In genomic region chr19:51610576-51610975, GRCh38 we compare ENCODE assay signal across 38 cellular contexts. TPM values are rescaled to one million over a fixed set of nuclear protein-coding genes. Genes with fewer than 3 reads are reported as not detected.
"Had no signal": no experiment of that assay in that cellular context is flagged by ENCODE, and none has a peak within 500 bp of the region (broad histone marks: within the 10 kb centered on the region; RNA-seq: fewer than 3 reads in every experiment).

No MANE protein-coding gene starts in this region.

- FAIRE-seq: endometrium, endothelial cell of umbilical vein had no signal

- H3K4me3 Mint-ChIP-seq: activated CD4-positive, alpha-beta memory T cell treated with anti-CD3 and anti-CD28 coated beads for 36 hours; activated CD4-positive, alpha-beta T cell treated with anti-CD3 and anti-CD28 coated beads for 36 hours; activated CD4-positive, alpha-beta T cell treated with anti-CD3 and anti-CD28 coated beads, Interleukin-2, amount 10 ng/mL, durations not matched to agents 24 days and 14 days; activated CD8-positive, alpha-beta memory T cell treated with anti-CD3 and anti-CD28 coated beads, Interleukin-2, amount 10 ng/mL, durations not matched to agents 7 days and 5 days; activated CD8-positive, alpha-beta T cell treated with anti-CD3 and anti-CD28 coated beads, Interleukin-2, amount 10 ng/mL, durations not matched to agents 7 days and 5 days; activated naive CD4-positive, alpha-beta T cell treated with anti-CD3 and anti-CD28 coated beads for 36 hours; activated naive CD4-positive, alpha-beta T cell treated with anti-CD3 and anti-CD28 coated beads, Interleukin-2, amount 50 U/mL, for 24 hours; activated naive CD8-positive, alpha-beta T cell treated with anti-CD3 and anti-CD28 coated beads for 36 hours; activated naive CD8-positive, alpha-beta T cell treated with anti-CD3 and anti-CD28 coated beads, Interleukin-2, amount 50 U/mL, for 24 hours; activated T-helper 1 cell treated with anti-CD3 and anti-CD28 coated beads, Interleukin-12 subunit alpha, Interleukin-12 subunit beta, Interleukin-2, Interleukin-4 antibody, amounts not matched to agents 30 ng/mL and 10 ng/mL and 1 ng/mL, durations not matched to agents 14 hours and 24 hours and 36 hours; T-helper 17 cell had no signal

- H3K27ac ChIP-seq: adrenal gland, body of pancreas, colonic mucosa, epithelial cell of prostate, esophagus squamous epithelium, gastroesophageal sphincter, heart right ventricle had no signal

- ATAC-seq: activated CD4-positive, alpha-beta T cell treated with anti-CD3 and anti-CD28 coated beads for 36 hours; activated CD8-positive, alpha-beta memory T cell treated with anti-CD3 and anti-CD28 coated beads, Interleukin-2, amount 10 ng/mL, durations not matched to agents 7 days and 5 days; activated CD8-positive, alpha-beta T cell treated with anti-CD3 and anti-CD28 coated beads, Interleukin-2, amount 10 ng/mL, durations not matched to agents 7 days and 5 days; activated naive CD8-positive, alpha-beta T cell treated with anti-CD3 and anti-CD28 coated beads, Interleukin-2, amount 50 U/mL, for 24 hours; body of pancreas; gastroesophageal sphincter; heart right ventricle; T-helper 17 cell had no signal

- H3K4me1 Mint-ChIP-seq: T-helper 17 cell had no signal

- H3K4me3 ChIP-seq: adrenal gland, body of pancreas, colonic mucosa, esophagus squamous epithelium, gastroesophageal sphincter, heart right ventricle had no signal

- H3K4me1 ChIP-seq: adrenal gland, body of pancreas, colonic mucosa, esophagus squamous epithelium, gastroesophageal sphincter, heart right ventricle had no signal

- H3K36me3 Mint-ChIP-seq: activated CD8-positive, alpha-beta memory T cell treated with anti-CD3 and anti-CD28 coated beads, Interleukin-2, amount 10 ng/mL, durations not matched to agents 7 days and 5 days had no signal

- H3K27ac Mint-ChIP-seq: activated CD4-positive, alpha-beta memory T cell treated with anti-CD3 and anti-CD28 coated beads for 36 hours; activated CD4-positive, alpha-beta T cell treated with anti-CD3 and anti-CD28 coated beads for 36 hours; activated CD4-positive, alpha-beta T cell treated with anti-CD3 and anti-CD28 coated beads, Interleukin-2, amount 10 ng/mL, durations not matched to agents 24 days and 14 days; activated CD8-positive, alpha-beta memory T cell treated with anti-CD3 and anti-CD28 coated beads, Interleukin-2, amount 10 ng/mL, durations not matched to agents 7 days and 5 days; activated CD8-positive, alpha-beta T cell treated with anti-CD3 and anti-CD28 coated beads, Interleukin-2, amount 10 ng/mL, durations not matched to agents 7 days and 5 days; activated naive CD4-positive, alpha-beta T cell treated with anti-CD3 and anti-CD28 coated beads for 36 hours; activated naive CD4-positive, alpha-beta T cell treated with anti-CD3 and anti-CD28 coated beads, Interleukin-2, amount 50 U/mL, for 24 hours; activated naive CD8-positive, alpha-beta T cell treated with anti-CD3 and anti-CD28 coated beads for 36 hours; activated naive CD8-positive, alpha-beta T cell treated with anti-CD3 and anti-CD28 coated beads, Interleukin-2, amount 50 U/mL, for 24 hours; activated T-helper 1 cell treated with anti-CD3 and anti-CD28 coated beads, Interleukin-12 subunit alpha, Interleukin-12 subunit beta, Interleukin-2, Interleukin-4 antibody, amounts not matched to agents 30 ng/mL and 10 ng/mL and 1 ng/mL, durations not matched to agents 14 hours and 24 hours and 36 hours; activated T-helper 2 cell treated with anti-CD3 and anti-CD28 coated beads, Interferon-gamma antibody, Interleukin-2, Interleukin-4, amounts not matched to agents 10 μg/mL and 5 μg/mL and 100 μg/mL, durations not matched to agents 14 hours and 24 hours and 36 hours; T-helper 17 cell had no signal

- DNase-seq: activated CD4-positive, alpha-beta memory T cell treated with anti-CD3 and anti-CD28 coated beads for 36 hours; activated CD4-positive, alpha-beta T cell treated with anti-CD3 and anti-CD28 coated beads for 36 hours; activated CD4-positive, alpha-beta T cell treated with anti-CD3 and anti-CD28 coated beads, Interleukin-2, amount 10 ng/mL, durations not matched to agents 24 days and 14 days; activated CD4-positive, CD25-positive, alpha-beta regulatory T cell; activated CD4-positive, CD25-positive, alpha-beta regulatory T cell treated with anti-CD3 and anti-CD28 coated beads, Interleukin-2, amount 50 U/mL, for 72 hours; activated CD8-positive, alpha-beta memory T cell treated with anti-CD3 and anti-CD28 coated beads, Interleukin-2, amount 10 ng/mL, durations not matched to agents 7 days and 5 days; activated CD8-positive, alpha-beta memory T cell treated with anti-CD3 and anti-CD28 coated beads, Interleukin-2, amount 50 U/mL, for 4 hours; activated CD8-positive, alpha-beta T cell treated with anti-CD3 and anti-CD28 coated beads, Interleukin-2, amount 10 ng/mL, durations not matched to agents 7 days and 5 days; activated effector memory CD4-positive, alpha-beta T cell treated with anti-CD3 and anti-CD28 coated beads, Interleukin-2, amount 50 U/mL, for 16 hours; activated naive CD4-positive, alpha-beta T cell treated with anti-CD3 and anti-CD28 coated beads for 36 hours; activated naive CD8-positive, alpha-beta T cell treated with anti-CD3 and anti-CD28 coated beads for 36 hours; activated naive CD8-positive, alpha-beta T cell treated with anti-CD3 and anti-CD28 coated beads, Interleukin-2, amount 50 U/mL, for 24 hours; activated T-cell treated with anti-CD3 and anti-CD28 coated beads, Interleukin-2, amount 50 U/mL, for 1 hour; activated T-cell treated with anti-CD3 and anti-CD28 coated beads, Interleukin-2, amount 50 U/mL, for 48 hours; adrenal gland; amygdala; aorta; body of pancreas; central memory CD4-positive, alpha-beta T cell; cerebellar nuclear complex; colonic mucosa; effector CD8-positive, alpha-beta T cell; esophagus squamous epithelium; foreskin melanocyte; heart right ventricle; T-helper 17 cell had no signal

- H3K27me3 ChIP-seq: body of pancreas, colonic mucosa had no signal

- H3K9me3 ChIP-seq: adrenal gland, body of pancreas, colonic mucosa had no signal

- H3K36me3 ChIP-seq: adrenal gland, colonic mucosa, esophagus squamous epithelium, gastroesophageal sphincter, heart right ventricle had no signal

RNA-seq across cellular contexts. Expression of gene SIGLEC5, which starts 19.6 kb away (rescaled TPM):
- total RNA-seq: activated CD4-positive, alpha-beta memory T cell treated with anti-CD3 and anti-CD28 coated beads for 36 hours; activated CD4-positive, alpha-beta T cell treated with anti-CD3 and anti-CD28 coated beads for 36 hours; activated CD4-positive, alpha-beta T cell treated with anti-CD3 and anti-CD28 coated beads, Interleukin-2, amount 10 ng/mL, durations not matched to agents 24 days and 14 days; activated CD8-positive, alpha-beta memory T cell treated with anti-CD3 and anti-CD28 coated beads for 36 hours; activated CD8-positive, alpha-beta memory T cell treated with anti-CD3 and anti-CD28 coated beads, Interleukin-2, amount 10 ng/mL, durations not matched to agents 7 days and 5 days; activated CD8-positive, alpha-beta T cell treated with anti-CD3 and anti-CD28 coated beads, Interleukin-2, amount 10 ng/mL, durations not matched to agents 7 days and 5 days; activated naive CD8-positive, alpha-beta T cell treated with anti-CD3 and anti-CD28 coated beads for 36 hours; activated T-helper 1 cell treated with anti-CD3 and anti-CD28 coated beads, Interleukin-12 subunit alpha, Interleukin-12 subunit beta, Interleukin-2, Interleukin-4 antibody, amounts not matched to agents 30 ng/mL and 10 ng/mL and 1 ng/mL, durations not matched to agents 14 hours and 24 hours and 36 hours; activated T-helper 2 cell treated with anti-CD3 and anti-CD28 coated beads, Interferon-gamma antibody, Interleukin-2, Interleukin-4, amounts not matched to agents 10 μg/mL and 5 μg/mL and 100 μg/mL, durations not matched to agents 14 hours and 24 hours and 36 hours; colonic mucosa; dermis microvascular lymphatic vessel endothelial cell; endothelial cell of umbilical vein; fibroblast of lung; fibroblast of villous mesenchyme had no signal
- polyA plus RNA-seq: adrenal gland, aorta, endothelial cell of umbilical vein, esophagus, fibroblast of lung had no signal

RNA-seq across cellular contexts. Expression of gene SIGLEC14, which starts 36.0 kb away (rescaled TPM):
- total RNA-seq: activated CD4-positive, alpha-beta memory T cell treated with anti-CD3 and anti-CD28 coated beads for 36 hours; activated CD4-positive, alpha-beta T cell treated with anti-CD3 and anti-CD28 coated beads for 36 hours; activated CD4-positive, alpha-beta T cell treated with anti-CD3 and anti-CD28 coated beads, Interleukin-2, amount 10 ng/mL, durations not matched to agents 24 days and 14 days; activated CD8-positive, alpha-beta T cell treated with anti-CD3 and anti-CD28 coated beads, Interleukin-2, amount 10 ng/mL, durations not matched to agents 7 days and 5 days; activated naive CD4-positive, alpha-beta T cell treated with anti-CD3 and anti-CD28 coated beads for 36 hours; activated T-helper 1 cell treated with anti-CD3 and anti-CD28 coated beads, Interleukin-12 subunit alpha, Interleukin-12 subunit beta, Interleukin-2, Interleukin-4 antibody, amounts not matched to agents 30 ng/mL and 10 ng/mL and 1 ng/mL, durations not matched to agents 14 hours and 24 hours and 36 hours; activated T-helper 2 cell treated with anti-CD3 and anti-CD28 coated beads, Interferon-gamma antibody, Interleukin-2, Interleukin-4, amounts not matched to agents 10 μg/mL and 5 μg/mL and 100 μg/mL, durations not matched to agents 14 hours and 24 hours and 36 hours; body of pancreas; dermis microvascular lymphatic vessel endothelial cell; endothelial cell of umbilical vein; fibroblast of lung; fibroblast of villous mesenchyme had no signal
- polyA plus RNA-seq: fibroblast of lung had no signal
